16 cellular contexts compared by ENCODE assay signal in the genomic region with DNA sequence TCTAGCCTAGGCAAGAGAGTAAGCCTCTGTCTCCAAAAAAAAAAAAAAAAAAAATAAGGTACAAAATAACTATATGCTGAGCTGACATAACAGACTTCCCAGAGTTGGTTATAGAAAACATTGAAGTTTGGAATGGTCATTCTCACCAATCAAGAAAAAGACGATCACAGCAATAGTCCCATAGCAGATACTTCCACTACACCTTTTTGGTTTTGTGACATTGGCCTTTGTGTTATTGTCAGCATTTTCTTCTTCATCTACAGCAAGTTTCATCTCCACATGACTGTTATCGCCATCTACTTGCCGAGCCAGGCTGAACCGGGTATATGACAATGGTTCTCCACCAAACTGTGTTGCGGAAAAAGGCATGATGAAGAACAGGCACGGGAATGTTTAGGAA.
"Had no signal": no experiment of that assay in that cellular context is flagged by ENCODE, and none has a peak within 500 bp of the region (broad histone marks: within the 10 kb centered on the region; RNA-seq: fewer than 3 reads in every experiment).

No MANE protein-coding gene starts in this region.

- H3K4me3 Mint-ChIP-seq: activated CD4-positive, alpha-beta T cell treated with anti-CD3 and anti-CD28 coated beads, Interleukin-2, amount 10 ng/mL, durations not matched to agents 7 days and 5 days; activated naive CD4-positive, alpha-beta T cell treated with anti-CD3 and anti-CD28 coated beads, Interleukin-2, amount 50 U/mL, for 24 hours; dendritic cell treated with granulocyte-macrophage colony-stimulating factor and Interleukin-4, amounts not matched to agents 40 ng/mL and 50 ng/mL, for 4 days; stimulated activated naive CD8-positive, alpha-beta T cell treated with anti-CD3 and anti-CD28 coated beads, Interleukin-15, Interleukin-2, amounts not matched to agents 100 ng/mL and 50 ng/mL, for 24 hours had no signal

- H3K27me3 ChIP-seq: esophagus squamous epithelium, heart right ventricle, tibial nerve had no signal

- H3K9me3 ChIP-seq: esophagus squamous epithelium, heart right ventricle, tibial nerve had no signal

- H3K27me3 Mint-ChIP-seq: activated CD4-positive, alpha-beta T cell treated with anti-CD3 and anti-CD28 coated beads, Interleukin-2, amount 10 ng/mL, durations not matched to agents 7 days and 5 days; activated naive CD4-positive, alpha-beta T cell treated with anti-CD3 and anti-CD28 coated beads, Interleukin-2, amount 50 U/mL, for 24 hours; dendritic cell treated with granulocyte-macrophage colony-stimulating factor and Interleukin-4, amounts not matched to agents 40 ng/mL and 50 ng/mL, for 4 days; stimulated activated naive CD8-positive, alpha-beta T cell treated with anti-CD3 and anti-CD28 coated beads, Interleukin-15, Interleukin-2, amounts not matched to agents 100 ng/mL and 50 ng/mL, for 24 hours had no signal

- DNase-seq: activated CD4-positive, alpha-beta T cell treated with anti-CD3 and anti-CD28 coated beads, Interleukin-2, amount 10 ng/mL, durations not matched to agents 7 days and 5 days; activated CD8-positive, alpha-beta memory T cell treated with anti-CD3 and anti-CD28 coated beads for 24 hours; activated CD8-positive, alpha-beta memory T cell treated with anti-CD3 and anti-CD28 coated beads, Interleukin-2, amount 50 U/mL, for 48 hours; amniotic stem cell; effector memory CD4-positive, alpha-beta T cell; esophagus squamous epithelium; heart right ventricle; left ventricle myocardium superior; occipital lobe; stimulated activated CD4-positive, alpha-beta T cell treated with anti-CD3 and anti-CD28 coated beads, Interleukin-12 subunit alpha, Interleukin-12 subunit beta, amount 100 ng/mL, for 4 hours; stimulated activated CD4-positive, alpha-beta T cell treated with anti-CD3 and anti-CD28 coated beads, Interleukin-2, amount 100 ng/mL, for 24 hours; SW 1271 had no signal

- H3K27ac Mint-ChIP-seq: dendritic cell treated with granulocyte-macrophage colony-stimulating factor and Interleukin-4, amounts not matched to agents 40 ng/mL and 50 ng/mL, for 4 days had no signal

- ATAC-seq: heart right ventricle, left ventricle myocardium superior had no signal

- H3K4me3 ChIP-seq: esophagus squamous epithelium, heart right ventricle, tibial nerve had no signal

- H3K9me3 Mint-ChIP-seq: activated CD4-positive, alpha-beta T cell treated with anti-CD3 and anti-CD28 coated beads, Interleukin-2, amount 10 ng/mL, durations not matched to agents 7 days and 5 days; activated naive CD4-positive, alpha-beta T cell treated with anti-CD3 and anti-CD28 coated beads, Interleukin-2, amount 50 U/mL, for 24 hours; dendritic cell treated with granulocyte-macrophage colony-stimulating factor and Interleukin-4, amounts not matched to agents 40 ng/mL and 50 ng/mL, for 4 days; stimulated activated naive CD8-positive, alpha-beta T cell treated with anti-CD3 and anti-CD28 coated beads, Interleukin-15, Interleukin-2, amounts not matched to agents 100 ng/mL and 50 ng/mL, for 24 hours had no signal
